9 cellular contexts compared by ENCODE assay signal in the genomic region with DNA sequence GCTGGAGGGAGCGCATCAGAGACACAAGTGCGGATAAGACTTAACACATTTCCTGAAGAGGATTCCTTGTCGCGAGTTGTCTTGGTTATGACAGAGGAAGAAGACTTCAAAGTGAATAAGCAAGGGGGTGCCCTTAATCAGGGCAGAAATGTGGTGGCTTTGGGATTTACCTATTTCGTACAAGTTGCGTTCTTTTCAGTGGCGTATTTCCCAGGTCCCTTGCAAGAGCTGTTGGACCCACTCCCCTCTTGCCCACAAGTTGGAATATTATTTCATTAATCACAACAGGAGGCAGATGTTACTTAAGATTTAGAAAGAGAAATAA.
DNase-seq lines count a peak whose midpoint lies in the region; ATAC-seq, FAIRE-seq and TF ChIP-seq lines count a peak whose summit lies in the region.
"Had no signal": no experiment of that assay in that cellular context is flagged by ENCODE, and none has a peak within 500 bp of the region (broad histone marks: within the 10 kb centered on the region; RNA-seq: fewer than 3 reads in every experiment).

No MANE protein-coding gene starts in this region.

- H3K18ac ChIP-seq in mesendoderm (ENCODE audit: low read length): peak overlapping the region; percentile 97

- intact Hi-C loops in heart left ventricle (cut with DNase I) (loop anchor here in 3 of 10 donors (5.0 to 10.0 kb wide), 3 partner anchors 69 to 123 kb away; a partner anchor contains a TSS), Right ventricle myocardium superior (cut with DNase I) (no loop called here), upper lobe of right lung (cut with DNase I) (no loop called here)

- peak overlapping the region; percentile 2 for H3K9ac ChIP-seq in mesendoderm (ENCODE audit: low read length)

- H3K27ac ChIP-seq in heart left ventricle (peak overlapping the region; percentile 87 to 97 (median 94)), mesendoderm (ENCODE audit: low read depth, low read length) (no peak overlapping the region), upper lobe of right lung (peak overlapping the region; percentile 95)

- peak overlapping the region; percentile 33 for H3K4me2 ChIP-seq in mesendoderm (ENCODE audit: low read length)

- H3K79me1 ChIP-seq in mesendoderm (ENCODE audit: low read length): no peaks in the 10 kb centered on the region

- H3K4me3 ChIP-seq in heart left ventricle (peak overlapping the region; percentile 46 to 81 (median 67)), bronchial epithelial cell (ENCODE audit: low read depth, low read length) (peak overlapping the region; percentile 71), mesendoderm (ENCODE audit: low read length) (no peak overlapping the region), upper lobe of right lung (peak overlapping the region; percentile 71)

- no peak overlapping the region for H2BK15ac ChIP-seq in mesendoderm (replicated peaks; ENCODE audit: low read depth)

- peak in 1 of 12 donors; percentile 0 for TF ChIP-seq CTCF in heart left ventricle (IDR thresholded peaks at IDR 0.05)
- TF ChIP-seq CTCF in bronchial epithelial cell (IDR thresholded peaks at IDR 0.05; ENCODE audit: insufficient read depth, low read length, severe bottlenecking): no peak
- TF ChIP-seq CTCF in upper lobe of right lung (IDR thresholded peaks at IDR 0.05): no peak

- H3K36me3 ChIP-seq in heart left ventricle (no peaks in the 10 kb centered on the region), bronchial epithelial cell (ENCODE audit: control insufficient read depth, insufficient read depth, low read length) (no peaks in the 10 kb centered on the region), mesendoderm (ENCODE audit: control insufficient read depth, insufficient read depth, low read length) (no peaks in the 10 kb centered on the region), upper lobe of right lung (no peaks in the 10 kb centered on the region)

- no peak for ATAC-seq in heart left ventricle
- no peak for ATAC-seq in Right ventricle myocardium superior (ENCODE audit: poor library complexity)
- ATAC-seq in upper lobe of right lung: no peak

- no peak for FAIRE-seq in bronchial epithelial cell (lab: Jason Lieb, UNC)

- no peak overlapping the region for H2BK5ac ChIP-seq in mesendoderm (ENCODE audit: low read length)

- no peaks in the 10 kb centered on the region for H3K9me3 ChIP-seq in heart left ventricle
- H3K9me3 ChIP-seq in upper lobe of right lung: no peaks in the 10 kb centered on the region

- H3K4ac ChIP-seq in mesendoderm (ENCODE audit: low read depth, low read length): no peak overlapping the region

- H3K27me3 ChIP-seq in heart left ventricle (no peaks in the 10 kb centered on the region), bronchial epithelial cell (ENCODE audit: control insufficient read depth, insufficient read depth, low read length) (no peaks in the 10 kb centered on the region), mesendoderm (ENCODE audit: insufficient read depth, low read length, poor library complexity) (no peaks in the 10 kb centered on the region), upper lobe of right lung (no peaks in the 10 kb centered on the region)

- no peak overlapping the region for H4K5ac ChIP-seq in mesendoderm (ENCODE audit: low read length)

- DNase-seq in heart left ventricle (no peak), Right ventricle myocardium superior (no peak), bronchial epithelial cell (ENCODE audit: low read depth) (no peak), mesendoderm (no peak), upper lobe of right lung (no peak), cortex of kidney (lab: John Stamatoyannopoulos, UW) (no peak), UCSD-AML1 (lab: John Stamatoyannopoulos, UW; ENCODE audit: unreplicated experiment) (no peak), NCI-H526 treated with DMSO at 0.1 percent for 48 hours (lab: John Stamatoyannopoulos, UW) (no peak)
- DNase-seq: activated CD4-positive, alpha-beta T cell treated with anti-CD3 and anti-CD28 coated beads for 1 hour had no signal

- no peaks in the 10 kb centered on the region for H3K79me2 ChIP-seq in mesendoderm (ENCODE audit: control insufficient read depth, insufficient read depth, low read length)

- H3K4me1 ChIP-seq in heart left ventricle (peaks cover 0 to 13% (median 4%) of the 10 kb centered on the region in 12 donors), mesendoderm (ENCODE audit: control insufficient read depth, low read depth, low read length) (peaks cover 2% of the 10 kb centered on the region), upper lobe of right lung (no peaks in the 10 kb centered on the region)

- H2BK120ac ChIP-seq in mesendoderm (ENCODE audit: low read depth, low read length): no peak overlapping the region

- 16 to 23% (median 19%) methylated on average over 7 of the region's 7 CpGs for WGBS in heart left ventricle, 4 donors
- no CpG with 5 or more reads among the region's 7 CpGs for WGBS in mesendoderm (ENCODE audit: extremely low coverage, insufficient coverage, low lambda C conversion rate)

- TF ChIP-seq POLR2A in heart left ventricle (IDR thresholded peaks at IDR 0.05): no peak

- no peak overlapping the region for H2AK5ac ChIP-seq in mesendoderm (ENCODE audit: low read length)

- H4K8ac ChIP-seq in mesendoderm (ENCODE audit: low read depth, low read length): no peak overlapping the region

- H3K56ac ChIP-seq in mesendoderm (ENCODE audit: low read length): peak overlapping the region; percentile 65

- H3K23ac ChIP-seq in mesendoderm (ENCODE audit: low read length): no peak overlapping the region
